Comparison of ENCODE assay signal across 8 cellular contexts in genomic region chr3:141410861-141411771, GRCh38. TPM values are rescaled to one million over a fixed set of nuclear protein-coding genes. Genes with fewer than 3 reads are reported as not detected.
DNase-seq lines count a peak whose midpoint lies in the region; ATAC-seq and TF ChIP-seq lines count a peak whose summit lies in the region.

No MANE protein-coding gene starts in this region.

- peak in 6 of 7 experiments; percentile 16 to 63 (median 38) for DNase-seq in CD8-positive, alpha-beta T cell
- DNase-seq in activated T-cell treated with anti-CD3 and anti-CD28 coated beads for 1 hour (ENCODE audit: low read depth) (peak; percentile 16), fibroblast of the aortic adventitia (ENCODE audit: low read depth) (peak; percentile 62), sciatic nerve (ENCODE audit: low spot score) (no peak), D341Med (ENCODE audit: low spot score) (no peak), NCI-H2227 (lab: John Stamatoyannopoulos, UW; ENCODE audit: unreplicated experiment) (no peak)

- intact Hi-C loops in CD8-positive, alpha-beta T cell (cut with DNase I, micrococcal nuclease), result loop anchor here (1.0 kb wide), 3 partner anchors 8 to 100 kb away; no protein-coding TSS in a partner anchor
- intact Hi-C loops in sciatic nerve (cut with DNase I), result no loop called here

- H3K4me3 Mint-ChIP-seq in CD8-positive, alpha-beta T cell, result peak overlapping the region; percentile 65

- no peaks in the 10 kb centered on the region for H3K9me3 Mint-ChIP-seq in CD8-positive, alpha-beta T cell

- peak overlapping the region; percentile 61 for H3K27ac ChIP-seq in CD8-positive, alpha-beta T cell (ENCODE audit: low read depth, low read length)

- no peaks in the 10 kb centered on the region for H3K36me3 ChIP-seq in CD8-positive, alpha-beta T cell (ENCODE audit: insufficient read depth, low read length)

- ATAC-seq in CD8-positive, alpha-beta T cell, result peak; percentile 41
- ATAC-seq in HG02642 (IDR thresholded peaks at IDR 0.05; ENCODE audit: poor library complexity, unreplicated experiment) (peak; percentile 54), sciatic nerve (peak; percentile 33), GM19035 (IDR thresholded peaks at IDR 0.05; ENCODE audit: unreplicated experiment) (no peak)

- H3K9me3 ChIP-seq in CD8-positive, alpha-beta T cell (ENCODE audit: low read length), result no peaks in the 10 kb centered on the region

- H3K4me3 ChIP-seq in CD8-positive, alpha-beta T cell (ENCODE audit: low read depth, low read length), result peak overlapping the region; percentile 21
- no peak overlapping the region for H3K4me3 ChIP-seq in fibroblast of the aortic adventitia (ENCODE audit: low read depth, low read length)

- CTCF ChIA-PET in CD8-positive, alpha-beta T cell (lab: Charles Lee), result interaction anchor here (0.8 to 2.8 kb wide), 12 partner anchors 8 to 179 kb away, joined by 3 to 12 read pairs (median 3); partner anchors contain the start of gene PXYLP1

- peaks cover 87% of the 10 kb centered on the region for H3K4me1 Mint-ChIP-seq in CD8-positive, alpha-beta T cell (ENCODE audit: low read depth)

- no peaks in the 10 kb centered on the region for H3K27me3 Mint-ChIP-seq in CD8-positive, alpha-beta T cell (ENCODE audit: low read depth)

- peaks cover 54% of the 10 kb centered on the region for H3K36me3 Mint-ChIP-seq in CD8-positive, alpha-beta T cell

- peaks cover 67% of the 10 kb centered on the region for H3K4me1 ChIP-seq in CD8-positive, alpha-beta T cell (ENCODE audit: insufficient read depth, low read length)

- no peaks in the 10 kb centered on the region for H3K27me3 ChIP-seq in CD8-positive, alpha-beta T cell (ENCODE audit: insufficient read depth, low read length)

- TF ChIP-seq CTCF in CD8-positive, alpha-beta T cell (IDR thresholded peaks at IDR 0.05), result no peak
- TF ChIP-seq CTCF in fibroblast of the aortic adventitia (IDR thresholded peaks at IDR 0.05; ENCODE audit: insufficient read depth, low read length), result no peak

- POLR2A ChIA-PET in CD8-positive, alpha-beta T cell (lab: Charles Lee), result interaction anchor here (0.6 to 4.7 kb wide), 7 partner anchors 8 to 761 kb away, joined by 3 to 72 read pairs (median 6); partner anchors contain the start of gene PXYLP1

- peak overlapping the region; percentile 99 for H3K27ac Mint-ChIP-seq in CD8-positive, alpha-beta T cell

RNA-seq across cellular contexts. Expression of gene ZBTB38, which starts 42.8 kb away (rescaled TPM):
- 10 to 100 TPM; 22.7 to 24.3 TPM for total RNA-seq in CD8-positive, alpha-beta T cell
- total RNA-seq in fibroblast of the aortic adventitia (ENCODE audit: low replicate concordance) (52.4 and 267 TPM in 2 replicates), sciatic nerve (117 TPM)

Comparison
In these comparisons a context has a peak if more than half of its experiments do, and no peak if none do; other contexts are left out.
1. DNase-seq: peak in CD8-positive, alpha-beta T cell (6 of 7), activated T-cell treated with anti-CD3 and anti-CD28 coated beads for 1 hour (single experiment) and fibroblast of the aortic adventitia (single experiment); none in sciatic nerve (single experiment), D341Med (single experiment) and NCI-H2227 (single experiment).